Comparison of ENCODE assay signal across 15 cellular contexts in the genomic region with DNA sequence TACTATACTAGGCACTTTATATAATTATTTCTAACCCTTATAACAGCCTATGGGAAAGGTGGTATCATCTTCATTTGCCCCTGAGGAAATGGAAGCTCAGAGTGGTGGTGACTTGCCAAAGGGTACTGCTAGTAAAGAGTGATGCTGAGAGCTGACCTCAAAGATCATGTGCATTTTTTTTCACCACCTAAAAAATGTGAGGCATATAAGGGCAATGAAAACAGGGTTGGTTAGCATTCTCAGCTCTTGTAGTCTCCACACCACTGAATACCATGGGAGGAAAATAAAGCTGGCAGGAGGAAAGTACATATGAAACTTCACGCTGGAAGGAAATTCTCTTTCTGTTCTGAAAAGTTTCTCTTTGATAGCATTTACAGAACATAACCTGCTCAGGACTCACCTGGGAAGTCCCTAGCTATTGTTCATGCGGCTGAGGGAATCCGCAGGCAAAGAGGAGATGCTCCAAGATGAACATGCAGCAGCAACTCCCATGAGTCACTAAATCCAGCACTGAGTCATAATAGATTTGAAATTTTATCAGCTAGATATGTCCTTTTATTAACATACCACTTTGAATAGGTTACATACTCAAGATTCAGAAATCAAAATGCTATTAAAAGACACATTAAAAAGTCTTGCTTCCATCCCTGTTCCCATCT. TPM values are rescaled to one million over a fixed set of nuclear protein-coding genes. Genes with fewer than 3 reads are reported as not detected.
DNase-seq lines count a peak whose midpoint lies in the region; ATAC-seq, FAIRE-seq and TF ChIP-seq lines count a peak whose summit lies in the region.
"Had no signal": no experiment of that assay in that cellular context is flagged by ENCODE, and none has a peak within 500 bp of the region (broad histone marks: within the 10 kb centered on the region; RNA-seq: fewer than 3 reads in every experiment).

No MANE protein-coding gene starts in this region.

- no peaks in the 10 kb centered on the region for H3K9me3 ChIP-seq in K562 (replicated peaks; ENCODE audit: control insufficient read depth, insufficient read depth, low read depth, low read length)
- H3K9me3 ChIP-seq: adrenal gland, mucosa of descending colon, pancreas, suprapubic skin had no signal

- no peaks in the 10 kb centered on the region for H3K79me2 ChIP-seq in K562 (ENCODE audit: control insufficient read depth, insufficient read depth, low read length)

- in situ Hi-C loops in K562 (cut with MboI): no loop called here

- no peak for FAIRE-seq in K562 (lab: Jason Lieb, UNC)
- FAIRE-seq: islet of Langerhans, pancreas had no signal

- H3K9me1 ChIP-seq in K562 (ENCODE audit: control insufficient read depth, insufficient read depth, low read length): no peaks in the 10 kb centered on the region

- no peak for ATAC-seq in K562
- ATAC-seq: mucosa of descending colon, pancreas had no signal

- TF ChIP-seq CTCF in AG09309 (IDR thresholded peaks at IDR 0.05; ENCODE audit: control insufficient read depth, insufficient read depth, low read depth, low read length, missing control alignments) (no peak), K562 (IDR thresholded peaks at IDR 0.05 in 2 of 3, conservative IDR thresholded peaks at IDR 0.05 in 1 of 3; ENCODE audit: insufficient read depth in 2 of 3, low read depth in 1 of 3, low read length in 3 of 3) (no peak)

- BruUV-seq in K562 (replicated peaks; lab: Mats Ljungman, UMichigan): no TSS peak

- H3K4me3 ChIP-seq in AG09309 (ENCODE audit: control insufficient read depth, low read depth, low read length) (no peak overlapping the region), K562 (no peak overlapping the region)
- H3K4me3 ChIP-seq: adrenal gland, mucosa of descending colon, pancreas, suprapubic skin had no signal

- H4K20me1 ChIP-seq in K562 (replicated peaks; ENCODE audit: control insufficient read depth, insufficient read depth, low read length): no peaks in the 10 kb centered on the region

- TF ChIP-seq EP300 in K562 (IDR thresholded peaks at IDR 0.05; ENCODE audit: low read length): no peak

- no peak overlapping the region for H2AFZ ChIP-seq in K562 (ENCODE audit: low read depth, low read length)

- POLR2A ChIA-PET in K562 (lab: Yijun Ruan, JAX): interaction anchor here (1.6 to 2.2 kb wide), 2 partner anchors 11 to 16 kb away, joined by 5 read pairs; no protein-coding TSS in a partner anchor

- WGBS in K562 (ENCODE audit: insufficient coverage, low coverage, missing lambda C conversion rate): 23% methylated on average over 3 of the region's 3 CpGs

- no peak overlapping the region for H3K9ac ChIP-seq in K562 (ENCODE audit: insufficient read depth in 1 of 2, low read depth in 2 of 2, low read length in 2 of 2)

- intact Hi-C loops in K562 (cut with micrococcal nuclease): no loop called here

- H3K4me2 ChIP-seq in K562 (ENCODE audit: insufficient read depth, low read length): no peak overlapping the region

- CTCF ChIA-PET in K562 (lab: Yijun Ruan, JAX; ENCODE audit: low intra/inter-chr PET ratio): no interaction called here

- H3K36me3 ChIP-seq in K562 (ENCODE audit: control insufficient read depth, insufficient read depth, low read length): no peaks in the 10 kb centered on the region
- H3K36me3 ChIP-seq: adrenal gland had no signal

- no peaks in the 10 kb centered on the region for H3K4me1 ChIP-seq in K562 (replicated peaks in 1 of 2; ENCODE audit: control insufficient read depth in 2 of 2, insufficient read depth in 2 of 2, low read length in 2 of 2)
- H3K4me1 ChIP-seq: adrenal gland, pancreas had no signal

- H3K27ac ChIP-seq in K562 (ENCODE audit: extremely low read depth, low read depth, low read length): no peak overlapping the region
- H3K27ac ChIP-seq: adrenal gland, pancreas, suprapubic skin had no signal

- H3K27me3 ChIP-seq in K562 (ENCODE audit: control insufficient read depth in 2 of 2, insufficient read depth in 2 of 2, low read length in 2 of 2): peaks cover 0 to 5% of the 10 kb centered on the region in 2 experiments; a peak in 2 of 5 replicates
- H3K27me3 ChIP-seq: adrenal gland, pancreas, suprapubic skin had no signal

- peak; percentile 11 for DNase-seq in AG09309 (ENCODE audit: low read depth)
- peak; percentile 70 for DNase-seq in M059J (ENCODE audit: low read depth)
- no peak for DNase-seq in K562 (ENCODE audit: extremely low read depth in 1 of 4, low spot score in 3 of 4)
- DNase-seq in hepatic stellate cell (ENCODE audit: low spot score): peak; percentile 12
- DNase-seq in NCI-H748 treated with DMSO at 0.1 percent for 48 hours (lab: John Stamatoyannopoulos, UW): no peak
- DNase-seq in activated naive CD4-positive, alpha-beta T cell (lab: John Stamatoyannopoulos, UW): no peak
- DNase-seq in activated CD4-positive, alpha-beta T cell treated with anti-CD3 and anti-CD28 coated beads, Interleukin-2, amount 50 U/mL, for 1 hour: no peak
- no peak for DNase-seq in NOMO-1 treated with dmso at 0.1 percent for 144 hours (lab: John Stamatoyannopoulos, UW; ENCODE audit: unreplicated experiment)
- DNase-seq: activated CD4-positive, CD25-positive, alpha-beta regulatory T cell; mucosa of descending colon; NCI-H2171 treated with DMSO at 0.1 percent for 48 hours; pancreas had no signal

- no peak for TF ChIP-seq RAD21 in K562 (CRISPR knock-in tag; conservative IDR thresholded peaks at IDR 0.05 in 1 of 2, IDR thresholded peaks at IDR 0.05 in 1 of 2)

- TF ChIP-seq POLR2A in K562 (conservative IDR thresholded peaks at IDR 0.05): no peak

TF ChIP-seq in K562, 482 proteins besides CTCF, POLR2A, EP300 and RAD21:
- no peak for TF ChIP-seq XRCC3 (IDR thresholded peaks at IDR 0.05)
- no peak for TF ChIP-seq SPI1 (IDR thresholded peaks at IDR 0.05; ENCODE audit: borderline replicate concordance, low read depth, low read length)
- TF ChIP-seq FOSL1 (tag; conservative IDR thresholded peaks at IDR 0.05): peak; percentile 42

RNA-seq across cellular contexts. Expression of gene FAIM, which starts 17.3 kb away (rescaled TPM):
- 17.6 and 18.4 TPM in 2 replicates for total RNA-seq in M059J (2014; rRNA removed; shearing (Covaris generic))
- total RNA-seq in K562 (2011; cell fraction: chromatin; rRNA removed; ENCODE audit: low replicate concordance): 1.00 and 1.9 TPM in 2 replicates
- total RNA-seq in K562 (2011; cell fraction: nucleolus; rRNA removed): 0.53 and 0.67 TPM in 2 replicates
- 0.95 and 1.8 TPM in 2 replicates for total RNA-seq in K562 (2011; cell fraction: nucleoplasm; rRNA removed)
- total RNA-seq in K562 (2014; rRNA removed): 6.4 and 7.9 TPM in 2 replicates
- 5.1 and 6.6 TPM in 2 replicates for total RNA-seq in K562 (2014; rRNA removed; fragmentation: Illumina TruSeq; extraction: Trizol)
- total RNA-seq in K562 (2015; rRNA removed; fragmentation: Illumina TruSeq; extraction: Trizol): 6.3 and 7.9 TPM in 2 replicates
- total RNA-seq in K562 (2021): 3.1 and 3.7 TPM in 2 replicates
- polyA plus RNA-seq in K562 (2011; rRNA removed): 1.2 and 2.5 TPM in 2 replicates
- polyA plus RNA-seq in K562 (2011; cell fraction: cytosol; rRNA removed): 0.42 and 0.96 TPM in 2 replicates
- polyA plus RNA-seq in K562 (2011; cell fraction: nucleus; rRNA removed): 0.41 and 0.49 TPM in 2 replicates
- polyA plus RNA-seq in K562 (2012): 2.3 and 4.6 TPM in 2 replicates
- 4.8 and 6.7 TPM in 2 replicates for polyA plus RNA-seq in K562 (2014; fragmentation: Illumina TruSeq; extraction: Trizol)
- 1 to 10 TPM; 6.0 to 6.8 TPM for polyA plus RNA-seq in K562 (2014; fragmentation: Nextera tagmentation; extraction: Ambion mirVana)
- 4.2 and 6.4 TPM in 2 replicates for polyA plus RNA-seq in K562 (2014; rRNA removed)
- polyA minus RNA-seq in K562 (2011; rRNA and poly(A)+ RNA removed): 1.3 TPM in 2 replicates
- 1.3 TPM in 1 of 2 replicates, not detected in the other for polyA minus RNA-seq in K562 (2011; cell fraction: cytosol; rRNA and poly(A)+ RNA removed)
- 0.11 and 0.13 TPM in 2 replicates for polyA minus RNA-seq in K562 (2011; cell fraction: nucleus; rRNA and poly(A)+ RNA removed)

RNA-seq across cellular contexts. Expression of gene CEP70, which starts 31.8 kb away (rescaled TPM):
- 28.0 and 42.4 TPM in 2 replicates for total RNA-seq in M059J (2014; rRNA removed; shearing (Covaris generic))
- 15.5 and 69.5 TPM in 2 replicates for total RNA-seq in K562 (2011; cell fraction: chromatin; rRNA removed; ENCODE audit: low replicate concordance)
- total RNA-seq in K562 (2011; cell fraction: nucleolus; rRNA removed): 7.7 and 11.1 TPM in 2 replicates
- 25.5 and 31.6 TPM in 2 replicates for total RNA-seq in K562 (2011; cell fraction: nucleoplasm; rRNA removed)
- total RNA-seq in K562 (2014; rRNA removed) (16.0 and 16.1 TPM in 2 replicates), K562 (2014; rRNA removed; fragmentation: Illumina TruSeq; extraction: Trizol) (31.5 and 34.9 TPM in 2 replicates), K562 (2015; rRNA removed; fragmentation: Illumina TruSeq; extraction: Trizol) (27.8 and 31.0 TPM in 2 replicates), K562 (2021) (17.7 and 18.3 TPM in 2 replicates)
- polyA plus RNA-seq in K562 (2011; rRNA removed) (19.3 and 23.4 TPM in 2 replicates), K562 (2014; fragmentation: Illumina TruSeq; extraction: Trizol) (20.9 and 24.2 TPM in 2 replicates), K562 (2014; fragmentation: Nextera tagmentation; extraction: Ambion mirVana) (10 to 100 TPM; 19.5 to 29.3 TPM), K562 (2014; rRNA removed) (16.8 and 17.5 TPM in 2 replicates)
- polyA plus RNA-seq in K562 (2011; cell fraction: cytosol; rRNA removed): 1.5 and 4.0 TPM in 2 replicates
- 11.0 and 21.3 TPM in 2 replicates for polyA plus RNA-seq in K562 (2011; cell fraction: nucleus; rRNA removed)
- polyA plus RNA-seq in K562 (2012): 22.4 and 27.6 TPM in 2 replicates
- 38.5 and 53.7 TPM in 2 replicates for polyA minus RNA-seq in K562 (2011; rRNA and poly(A)+ RNA removed)
- 9.1 and 10.6 TPM in 2 replicates for polyA minus RNA-seq in K562 (2011; cell fraction: cytosol; rRNA and poly(A)+ RNA removed)
- polyA minus RNA-seq in K562 (2011; cell fraction: nucleus; rRNA and poly(A)+ RNA removed): 23.8 and 48.2 TPM in 2 replicates

Comparison
In these comparisons a context has a peak if more than half of its experiments do, and no peak if none do; other contexts are left out.
1. DNase-seq: peak in AG09309 (single experiment), M059J (single experiment) and hepatic stellate cell (single experiment); none in K562 (0 of 4), NCI-H748 treated with DMSO at 0.1 percent for 48 hours (single experiment), activated naive CD4-positive, alpha-beta T cell (0 of 4), activated CD4-positive, alpha-beta T cell treated with anti-CD3 and anti-CD28 coated beads, Interleukin-2, amount 50 U/mL, for 1 hour (single experiment) and NOMO-1 treated with dmso at 0.1 percent for 144 hours (single experiment).